In genomic region chr2:170375192-170375591, GRCh38 we compare ENCODE assay signal across 26 cellular contexts.
DNase-seq lines count a peak whose midpoint lies in the region; ATAC-seq, FAIRE-seq and TF ChIP-seq lines count a peak whose summit lies in the region.
"Had no signal": no experiment of that assay in that cellular context is flagged by ENCODE, and none has a peak within 500 bp of the region (broad histone marks: within the 10 kb centered on the region; RNA-seq: fewer than 3 reads in every experiment).

No MANE protein-coding gene starts in this region.

- no peaks in the 10 kb centered on the region for H3K9me1 ChIP-seq in keratinocyte (ENCODE audit: control insufficient read depth, extremely low read depth, insufficient read depth, low read length)

- H3K4me3 Mint-ChIP-seq in stimulated activated naive CD8-positive, alpha-beta T cell treated with anti-CD3 and anti-CD28 coated beads, Interleukin-15, amount 100 ng/mL, for 72 hours: peak overlapping the region in 1 of 2 donors; percentile 3
- H3K4me3 Mint-ChIP-seq: activated T-cell treated with anti-CD3 and anti-CD28 coated beads, Interleukin-2, amount 50 U/mL, for 4 hours had no signal

- in situ Hi-C loops in SK-MEL-5 (cut with HindIII; ENCODE audit: low pct_unique_long_range_greater_than_20kb, low sequenced_read_pairs): no loop called here

- peaks cover 40% of the 10 kb centered on the region for H3K27me3 Mint-ChIP-seq in stimulated activated naive CD8-positive, alpha-beta T cell treated with anti-CD3 and anti-CD28 coated beads, Interleukin-15, amount 100 ng/mL, for 72 hours

- peaks cover 33% of the 10 kb centered on the region for H3K4me1 Mint-ChIP-seq in stimulated activated naive CD8-positive, alpha-beta T cell treated with anti-CD3 and anti-CD28 coated beads, Interleukin-15, amount 100 ng/mL, for 72 hours

- no peak overlapping the region for H3K4me3 ChIP-seq in keratinocyte (ENCODE audit: control insufficient read depth in 2 of 3, extremely low read depth in 1 of 3, insufficient read depth in 2 of 3, low read depth in 1 of 3, low read length in 3 of 3)
- H3K4me3 ChIP-seq: psoas muscle, suprapubic skin, vagina had no signal

- H3K4me1 ChIP-seq in keratinocyte (ENCODE audit: control insufficient read depth, extremely low read depth, insufficient read depth, low read length): peaks cover 18% of the 10 kb centered on the region
- H3K4me1 ChIP-seq: BE2C, psoas muscle had no signal

- dilution Hi-C loops in keratinocyte (cut with MboI; ENCODE audit: extremely low pct_ligation_motif_present, low sequenced_read_pairs): no loop called here

- ATAC-seq in stimulated activated naive CD8-positive, alpha-beta T cell treated with anti-CD3 and anti-CD28 coated beads, Interleukin-15, Interleukin-2, amounts not matched to agents 100 U/mL and 50 U/mL, for 24 hours: peak; percentile 19
- no peak for ATAC-seq in stimulated activated naive CD8-positive, alpha-beta T cell treated with anti-CD3 and anti-CD28 coated beads, Interleukin-15, amount 100 ng/mL, for 72 hours
- ATAC-seq in activated naive CD4-positive, alpha-beta T cell treated with anti-CD3 and anti-CD28 coated beads, Interleukin-2, amount 50 U/mL, for 72 hours: no peak
- ATAC-seq: activated T-cell treated with anti-CD3 and anti-CD28 coated beads, Interleukin-2, amount 50 U/mL, for 4 hours; psoas muscle had no signal

- H3K9me3 ChIP-seq in keratinocyte (ENCODE audit: control insufficient read depth, low read depth, low read length): no peaks in the 10 kb centered on the region
- H3K9me3 ChIP-seq: BE2C, psoas muscle, SK-N-SH, suprapubic skin, vagina had no signal

- DNase-seq in stimulated activated naive CD8-positive, alpha-beta T cell treated with anti-CD3 and anti-CD28 coated beads, Interleukin-15, Interleukin-2, amounts not matched to agents 100 U/mL and 50 U/mL, for 24 hours: no peak
- no peak for DNase-seq in stimulated activated naive CD8-positive, alpha-beta T cell treated with anti-CD3 and anti-CD28 coated beads, Interleukin-15, amount 100 ng/mL, for 72 hours
- peak; percentile 22 for DNase-seq in SK-MEL-5 (ENCODE audit: low read depth, low spot score)
- DNase-seq in keratinocyte (ENCODE audit: low read depth, low spot score): peak; percentile 48
- DNase-seq in urothelium cell line (ENCODE audit: low spot score): peak; percentile 28
- no peak for DNase-seq in amniotic stem cell (lab: John Stamatoyannopoulos, UW)
- DNase-seq in activated T-cell treated with anti-CD3 and anti-CD28 coated beads, Interleukin-2, amount 50 U/mL, for 48 hours: no peak
- DNase-seq in activated naive CD4-positive, alpha-beta T cell treated with anti-CD3 and anti-CD28 coated beads, Interleukin-2, amount 50 U/mL, for 72 hours (ENCODE audit: low spot score in 2 of 2): no peak
- DNase-seq: activated CD4-positive, alpha-beta T cell treated with anti-CD3 and anti-CD28 coated beads for 4 hours; activated naive CD4-positive, alpha-beta T cell treated with Interleukin-2 at 50 U/mL for 16 hours; activated T-cell treated with anti-CD3 and anti-CD28 coated beads, Interleukin-2, amount 50 U/mL, for 4 hours; BE2C; cortex of kidney; DMS153; kidney; NCI-H1105; NCI-H2029; NCI-H446 treated with DMSO at 0.1 percent for 48 hours; NK-92 treated with Interleukin-12 subunit alpha and Interleukin-12 subunit beta, amount 100 ng/mL, for 24 hours; psoas muscle; SK-N-SH had no signal

- H3K9me3 Mint-ChIP-seq in stimulated activated naive CD8-positive, alpha-beta T cell treated with anti-CD3 and anti-CD28 coated beads, Interleukin-15, amount 100 ng/mL, for 72 hours: no peaks in the 10 kb centered on the region
- H3K9me3 Mint-ChIP-seq in activated naive CD4-positive, alpha-beta T cell treated with anti-CD3 and anti-CD28 coated beads, Interleukin-2, amount 50 U/mL, for 72 hours: no peaks in the 10 kb centered on the region
- H3K9me3 Mint-ChIP-seq: activated T-cell treated with anti-CD3 and anti-CD28 coated beads, Interleukin-2, amount 50 U/mL, for 4 hours had no signal

- H3K4me2 ChIP-seq in keratinocyte (ENCODE audit: control insufficient read depth, extremely low read depth, insufficient read depth, low read depth, low read length): peak overlapping the region; percentile 63
- H3K4me2 ChIP-seq: SK-N-SH had no signal

- H3K79me2 ChIP-seq in keratinocyte (ENCODE audit: control insufficient read depth, insufficient read depth, low read length): no peaks in the 10 kb centered on the region

- no peak overlapping the region for H3K9ac ChIP-seq in keratinocyte (ENCODE audit: control insufficient read depth, extremely low read depth, insufficient read depth, low read length)
- H3K9ac ChIP-seq: SK-N-SH had no signal

- no peaks in the 10 kb centered on the region for H3K27me3 ChIP-seq in keratinocyte (ENCODE audit: control insufficient read depth, extremely low read depth, insufficient read depth, low read length)
- H3K27me3 ChIP-seq: BE2C, vagina had no signal

- H3K36me3 Mint-ChIP-seq in activated naive CD4-positive, alpha-beta T cell treated with anti-CD3 and anti-CD28 coated beads, Interleukin-2, amount 50 U/mL, for 72 hours: no peaks in the 10 kb centered on the region

- peak; percentile 92 for FAIRE-seq in keratinocyte (lab: Jason Lieb, UNC)
- no peak for FAIRE-seq in urothelium cell line (lab: Jason Lieb, UNC)
- FAIRE-seq: GM18507, H54, kidney, RCC 7860 had no signal

- no peak overlapping the region for H3K27ac Mint-ChIP-seq in stimulated activated naive CD8-positive, alpha-beta T cell treated with anti-CD3 and anti-CD28 coated beads, Interleukin-15, amount 100 ng/mL, for 72 hours
- H3K27ac Mint-ChIP-seq in activated naive CD4-positive, alpha-beta T cell treated with anti-CD3 and anti-CD28 coated beads, Interleukin-2, amount 50 U/mL, for 72 hours: no peak overlapping the region

- H2AFZ ChIP-seq in keratinocyte (ENCODE audit: control insufficient read depth, low read length): no peak overlapping the region

- no peaks in the 10 kb centered on the region for H4K20me1 ChIP-seq in keratinocyte (ENCODE audit: control insufficient read depth, extremely low read depth, insufficient read depth, low read length)

- H3K36me3 ChIP-seq in keratinocyte (ENCODE audit: control insufficient read depth in 2 of 2, extremely low read depth in 1 of 2, insufficient read depth in 2 of 2, low read length in 2 of 2): no peaks in the 10 kb centered on the region
- H3K36me3 ChIP-seq: BE2C, suprapubic skin, vagina had no signal

- TF ChIP-seq CTCF in keratinocyte (optimal IDR thresholded peaks at IDR 0.05 in 1 of 3, IDR thresholded peaks at IDR 0.05 in 1 of 3, conservative IDR thresholded peaks at IDR 0.05 in 1 of 3; ENCODE audit: extremely low read depth in 1 of 3, insufficient read depth in 2 of 3, low read length in 3 of 3): no peak

- no peak overlapping the region for H3K27ac ChIP-seq in keratinocyte (ENCODE audit: control insufficient read depth, insufficient read depth, low read length)
- H3K27ac ChIP-seq: psoas muscle, suprapubic skin, vagina had no signal

Comparison
In these comparisons a context has a peak if more than half of its experiments do, and no peak if none do; other contexts are left out.
1. DNase-seq: peak in SK-MEL-5 (single experiment), keratinocyte (single experiment) and urothelium cell line (single experiment); none in stimulated activated naive CD8-positive, alpha-beta T cell treated with anti-CD3 and anti-CD28 coated beads, Interleukin-15, Interleukin-2, amounts not matched to agents 100 U/mL and 50 U/mL, for 24 hours (single experiment), stimulated activated naive CD8-positive, alpha-beta T cell treated with anti-CD3 and anti-CD28 coated beads, Interleukin-15, amount 100 ng/mL, for 72 hours (0 of 2), amniotic stem cell (single experiment), activated T-cell treated with anti-CD3 and anti-CD28 coated beads, Interleukin-2, amount 50 U/mL, for 48 hours (0 of 2) and activated naive CD4-positive, alpha-beta T cell treated with anti-CD3 and anti-CD28 coated beads, Interleukin-2, amount 50 U/mL, for 72 hours (0 of 2).